ENCODE assay signal across 11 cellular contexts in genomic region chr4:147078875-147079658, GRCh38.
DNase-seq lines count a peak whose midpoint lies in the region; TF ChIP-seq lines count a peak whose summit lies in the region.
"Had no signal": no experiment of that assay in that cellular context is flagged by ENCODE, and none has a peak within 500 bp of the region (broad histone marks: within the 10 kb centered on the region; RNA-seq: fewer than 3 reads in every experiment).

No MANE protein-coding gene starts in this region.

- H3K4me3 Mint-ChIP-seq in MCF 10A (ENCODE audit: unreplicated experiment), result peak overlapping the region; percentile 44
- H3K4me3 Mint-ChIP-seq: CD4-positive, alpha-beta memory T cell had no signal

- CTCF ChIA-PET in MCF 10A (lab: Yijun Ruan, JAX), result interaction anchor here (0.7 kb wide), 1 partner anchor 18 kb away, joined by 3 read pairs; no protein-coding TSS in a partner anchor

- BruUV-seq in MCF 10A (replicated peaks; lab: Mats Ljungman, UMichigan), result no TSS peak

- H3K36me3 ChIP-seq in left ventricle myocardium inferior, result no peaks in the 10 kb centered on the region
- no peaks in the 10 kb centered on the region for H3K36me3 ChIP-seq in subcutaneous abdominal adipose tissue (ENCODE audit: control insufficient read depth in 5 of 5, insufficient read depth in 5 of 5, low read length in 5 of 5)

- H3K4me1 ChIP-seq in left ventricle myocardium inferior (peaks cover 52% of the 10 kb centered on the region), subcutaneous abdominal adipose tissue (ENCODE audit: control insufficient read depth in 5 of 5, insufficient read depth in 5 of 5, low read length in 5 of 5) (peaks cover 0 to 19% (median 13%) of the 10 kb centered on the region in 5 donors)

- TF ChIP-seq CTCF in MCF 10A (IDR thresholded peaks at IDR 0.05; ENCODE audit: unreplicated experiment) (no peak), left ventricle myocardium inferior (IDR thresholded peaks at IDR 0.05; ENCODE audit: borderline replicate concordance) (no peak)

- peak overlapping the region; percentile 45 for H3K4me3 ChIP-seq in left ventricle myocardium inferior
- H3K4me3 ChIP-seq in subcutaneous abdominal adipose tissue (ENCODE audit: low read depth in 1 of 5, low read length in 5 of 5), result peak overlapping the region in 4 of 5 donors; percentile 27 to 56 (median 54)

- intact Hi-C loops in MCF 10A (cut with micrococcal nuclease), result no loop called here
- intact Hi-C loops in left ventricle myocardium inferior (cut with micrococcal nuclease), result no loop called here

- POLR2A ChIA-PET in MCF 10A (lab: Yijun Ruan, JAX), result no interaction called here

- peak overlapping the region; percentile 14 for H3K27ac Mint-ChIP-seq in MCF 10A (ENCODE audit: low read depth, unreplicated experiment)
- H3K27ac Mint-ChIP-seq: CD4-positive, alpha-beta memory T cell had no signal

- H3K27ac ChIP-seq in left ventricle myocardium inferior (replicated peaks) (peak overlapping the region; percentile 69), subcutaneous abdominal adipose tissue (ENCODE audit: low read depth, low read length) (no peak overlapping the region)
- H3K27ac ChIP-seq: HL-60 had no signal

- H3K9me3 Mint-ChIP-seq in MCF 10A (ENCODE audit: unreplicated experiment), result peaks cover 7% of the 10 kb centered on the region

- H3K4me1 Mint-ChIP-seq in MCF 10A (ENCODE audit: insufficient read depth, unreplicated experiment), result peaks cover 24% of the 10 kb centered on the region
- H3K4me1 Mint-ChIP-seq: CD4-positive, alpha-beta memory T cell had no signal

- no peaks in the 10 kb centered on the region for H3K27me3 Mint-ChIP-seq in MCF 10A (ENCODE audit: insufficient read depth, unreplicated experiment)

- H3K9ac ChIP-seq in subcutaneous abdominal adipose tissue (ENCODE audit: low read length in 5 of 5), result peak overlapping the region in 2 of 5 donors; percentile 10 to 25

- no peaks in the 10 kb centered on the region for H3K27me3 ChIP-seq in left ventricle myocardium inferior (ENCODE audit: low read depth)
- no peaks in the 10 kb centered on the region for H3K27me3 ChIP-seq in subcutaneous abdominal adipose tissue (ENCODE audit: control insufficient read depth in 5 of 5, insufficient read depth in 4 of 5, low read length in 5 of 5)

- H3K9me3 ChIP-seq in left ventricle myocardium inferior (replicated peaks) (no peaks in the 10 kb centered on the region), subcutaneous abdominal adipose tissue (ENCODE audit: control insufficient read depth in 5 of 5, low read length in 5 of 5) (no peaks in the 10 kb centered on the region)

- peak; percentile 63 for DNase-seq in NCI-H1105 treated with DMSO at 0.1 percent for 48 hours (lab: John Stamatoyannopoulos, UW)
- DNase-seq in MCF 10A (ENCODE audit: unreplicated experiment), result peak; percentile 62
- DNase-seq in left ventricle myocardium inferior, result peak; percentile 20
- no peak for DNase-seq in HT-29 (ENCODE audit: low spot score)
- DNase-seq in NCI-H446 treated with DMSO at 0.1 percent for 48 hours (lab: John Stamatoyannopoulos, UW), result no peak
- no peak for DNase-seq in MV-4-11 (lab: John Stamatoyannopoulos, UW)
- DNase-seq in SW 1271 (lab: John Stamatoyannopoulos, UW), result no peak
- DNase-seq: activated naive CD4-positive, alpha-beta T cell treated with anti-CD3 and anti-CD28 coated beads, Interleukin-2, amount 50 U/mL, for 16 hours; CD4-positive, alpha-beta memory T cell had no signal

- H3K36me3 Mint-ChIP-seq in MCF 10A (ENCODE audit: insufficient read depth, unreplicated experiment), result no peaks in the 10 kb centered on the region
- H3K36me3 Mint-ChIP-seq: CD4-positive, alpha-beta memory T cell had no signal

Comparison
In these comparisons a context has a peak if more than half of its experiments do, and no peak if none do; other contexts are left out.
1. DNase-seq: peak in NCI-H1105 treated with DMSO at 0.1 percent for 48 hours (single experiment), MCF 10A (single experiment) and left ventricle myocardium inferior (single experiment); none in HT-29 (single experiment), NCI-H446 treated with DMSO at 0.1 percent for 48 hours (single experiment), MV-4-11 (single experiment) and SW 1271 (0 of 2).